Comparison of ENCODE assay signal across 8 cellular contexts in the genomic region with DNA sequence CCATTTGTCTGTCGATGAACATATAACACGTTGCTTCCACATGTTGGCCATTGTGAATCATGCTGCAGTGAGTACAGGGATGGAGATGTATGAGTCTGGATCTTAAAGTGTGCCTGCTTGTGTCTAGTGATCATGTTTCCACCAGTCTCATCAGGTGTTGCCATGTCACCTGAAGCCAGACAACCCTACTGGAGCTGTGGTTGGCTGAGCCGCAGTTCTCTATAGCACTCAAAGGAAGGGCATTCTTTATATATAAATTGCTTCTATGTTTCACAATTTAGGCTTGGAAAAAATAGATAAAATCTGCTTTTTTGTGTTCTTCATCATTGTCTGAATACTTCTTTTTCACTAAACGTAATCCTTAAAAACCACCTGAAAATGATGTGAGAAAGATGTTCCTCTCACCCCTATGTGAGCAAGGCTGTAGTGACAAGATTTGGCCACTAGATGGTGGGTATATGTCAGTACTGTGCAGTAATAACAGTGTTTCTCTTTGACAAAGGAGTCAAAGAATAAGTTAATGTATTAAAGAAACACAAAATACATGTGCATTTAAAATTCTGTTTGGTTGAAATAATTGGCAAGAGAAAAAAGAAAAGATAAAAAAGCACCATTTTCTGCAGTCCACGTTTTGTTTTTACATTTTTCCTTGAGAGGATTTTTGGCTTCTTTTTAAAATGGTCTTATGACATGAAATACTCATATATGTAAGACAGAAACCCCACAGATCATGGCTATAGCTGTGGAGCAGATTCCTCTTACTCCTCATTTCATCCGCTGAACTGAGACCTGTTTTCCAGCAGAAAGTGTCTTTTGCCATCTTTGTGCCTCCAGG.
A peak's percentile ranks its signal among the peaks of the same experiment; 100 is the strongest.
DNase-seq lines count a peak whose midpoint lies in the region; ATAC-seq and TF ChIP-seq lines count a peak whose summit lies in the region.

No MANE protein-coding gene starts in this region.

- POLR2A ChIA-PET in AG04449 (lab: Yijun Ruan, JAX): no interaction called here

- CTCF ChIA-PET in AG04449 (lab: Yijun Ruan, JAX): interaction anchor here (1.1 to 1.2 kb wide), 2 partner anchors 582 to 1348 kb away, joined by 3 to 4 read pairs; no protein-coding TSS in a partner anchor

- intact Hi-C loops in dorsolateral prefrontal cortex (cut with DNase I): loop anchor here in 1 of 2 donors (10.0 kb wide), 1 partner anchor 1353 kb away; no protein-coding TSS in a partner anchor

- peaks cover 11% of the 10 kb centered on the region for H3K9me3 Mint-ChIP-seq in mesothelial cell of epicardium
- no peaks in the 10 kb centered on the region for H3K9me3 Mint-ChIP-seq in stimulated activated effector memory CD8-positive, alpha-beta T cell treated with anti-CD3 and anti-CD28 coated beads, Interleukin-12 subunit alpha, Interleukin-12 subunit beta, amount 100 ng/mL, for 72 hours

- H3K4me3 ChIP-seq in AG04449 (ENCODE audit: low read depth, low read length) (no peak overlapping the region), dorsolateral prefrontal cortex (no peak overlapping the region)

- peaks cover 10% of the 10 kb centered on the region for H3K36me3 Mint-ChIP-seq in mesothelial cell of epicardium
- H3K36me3 Mint-ChIP-seq in stimulated activated effector memory CD8-positive, alpha-beta T cell treated with anti-CD3 and anti-CD28 coated beads, Interleukin-12 subunit alpha, Interleukin-12 subunit beta, amount 100 ng/mL, for 72 hours: no peaks in the 10 kb centered on the region

- H3K4me3 Mint-ChIP-seq in mesothelial cell of epicardium: no peak overlapping the region
- no peak overlapping the region for H3K4me3 Mint-ChIP-seq in stimulated activated effector memory CD8-positive, alpha-beta T cell treated with anti-CD3 and anti-CD28 coated beads, Interleukin-12 subunit alpha, Interleukin-12 subunit beta, amount 100 ng/mL, for 72 hours

- no peaks in the 10 kb centered on the region for H3K27me3 ChIP-seq in dorsolateral prefrontal cortex

- no peak overlapping the region for H3K27ac Mint-ChIP-seq in mesothelial cell of epicardium
- H3K27ac Mint-ChIP-seq in stimulated activated effector memory CD8-positive, alpha-beta T cell treated with anti-CD3 and anti-CD28 coated beads, Interleukin-12 subunit alpha, Interleukin-12 subunit beta, amount 100 ng/mL, for 72 hours: no peak overlapping the region

- H3K27ac ChIP-seq in dorsolateral prefrontal cortex: no peak overlapping the region

- DNase-seq in AG04449 (ENCODE audit: low read depth, low spot score): peak; percentile 16
- peak; percentile 24 for DNase-seq in GM13977 (ENCODE audit: low spot score)
- peak; percentile 46 to 47 for DNase-seq in NCI-H2081 (lab: John Stamatoyannopoulos, UW)
- DNase-seq in dorsolateral prefrontal cortex: peak in 4 of 10 donors; percentile 5 to 46 (median 32)
- DNase-seq in mesothelial cell of epicardium (ENCODE audit: low spot score in 2 of 2, unreplicated experiment in 2 of 2): peak in 1 of 2 experiments; percentile 42
- DNase-seq in stimulated activated effector memory CD8-positive, alpha-beta T cell treated with anti-CD3 and anti-CD28 coated beads, Interleukin-12 subunit alpha, Interleukin-12 subunit beta, amount 100 ng/mL, for 72 hours (ENCODE audit: low spot score in 2 of 2): peak; percentile 27 to 59

- in situ Hi-C loops in GM13977 (cut with MboI; ENCODE audit: low pct_unique_long_range_greater_than_20kb, low sequenced_read_pairs, unreplicated experiment): no loop called here

- peaks cover 6% of the 10 kb centered on the region for H3K4me1 Mint-ChIP-seq in mesothelial cell of epicardium
- H3K4me1 Mint-ChIP-seq in stimulated activated effector memory CD8-positive, alpha-beta T cell treated with anti-CD3 and anti-CD28 coated beads, Interleukin-12 subunit alpha, Interleukin-12 subunit beta, amount 100 ng/mL, for 72 hours: no peaks in the 10 kb centered on the region

- H3K27me3 Mint-ChIP-seq in mesothelial cell of epicardium (ENCODE audit: low read depth): no peaks in the 10 kb centered on the region

- peak; percentile 76 for TF ChIP-seq CTCF in AG04449 (IDR thresholded peaks at IDR 0.05; ENCODE audit: insufficient read depth, low read length, missing control alignments)
- peak; percentile 77 for TF ChIP-seq CTCF in GM13977 (IDR thresholded peaks at IDR 0.05; ENCODE audit: extremely low read depth, insufficient read depth, missing control alignments)
- TF ChIP-seq CTCF in dorsolateral prefrontal cortex (IDR thresholded peaks at IDR 0.05 in 54 of 56, conservative IDR thresholded peaks at IDR 0.05 in 2 of 56; ENCODE audit: low read depth in 1 of 56, partially characterized antibody in 56 of 56): peak; percentile 64 to 93 (median 86)
- peak; percentile 91 for TF ChIP-seq CTCF in mesothelial cell of epicardium (IDR thresholded peaks at IDR 0.05; ENCODE audit: unreplicated experiment)

- ATAC-seq in HG02870 (IDR thresholded peaks at IDR 0.05; ENCODE audit: unreplicated experiment): peak; percentile 96
- ATAC-seq in activated CD4-positive, CD25-positive, alpha-beta regulatory T cell treated with anti-CD3 and anti-CD28 coated beads, Interleukin-2, amount 50 U/mL, for 24 hours: peak; percentile 65 to 75
- ATAC-seq in stimulated activated effector memory CD8-positive, alpha-beta T cell treated with anti-CD3 and anti-CD28 coated beads, Interleukin-12 subunit alpha, Interleukin-12 subunit beta, amount 100 ng/mL, for 72 hours: peak; percentile 78
